19 cellular contexts compared by ENCODE assay signal in the genomic region with DNA sequence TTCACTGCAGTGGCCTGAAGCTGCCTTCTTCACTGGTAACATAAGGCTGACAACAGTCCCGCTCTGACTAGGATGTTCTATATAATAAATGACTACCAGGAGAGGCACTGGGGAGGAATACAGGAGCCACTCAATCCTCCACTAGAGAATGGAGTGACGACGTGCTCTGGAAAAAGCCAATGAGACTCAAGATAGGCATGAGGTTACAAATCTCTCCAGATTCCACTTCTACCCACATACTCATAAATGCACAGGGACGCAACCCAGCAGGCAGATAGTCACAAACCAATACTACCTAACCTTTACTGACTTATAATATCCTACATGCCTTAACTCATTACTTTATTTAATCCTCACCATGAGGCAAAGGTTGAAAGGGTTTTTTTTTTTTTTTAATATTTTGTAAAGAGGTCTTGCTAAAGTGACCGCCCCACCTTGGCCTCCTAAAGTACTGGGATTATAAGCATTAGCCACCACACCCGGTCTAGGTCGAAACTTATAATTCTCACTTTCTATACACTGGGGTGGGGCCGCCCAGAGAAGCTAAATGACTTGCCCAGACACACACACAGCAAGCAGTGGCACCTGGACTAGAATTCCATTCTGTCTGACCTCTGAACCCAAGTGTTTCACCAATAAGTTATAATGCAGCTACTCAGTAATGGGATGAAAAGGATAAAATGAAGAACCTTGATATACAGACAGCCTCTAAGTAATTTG. TPM values are rescaled to one million over a fixed set of nuclear protein-coding genes. Genes with fewer than 3 reads are reported as not detected.
DNase-seq lines count a peak whose midpoint lies in the region; ATAC-seq, FAIRE-seq and TF ChIP-seq lines count a peak whose summit lies in the region.
"Had no signal": no experiment of that assay in that cellular context is flagged by ENCODE, and none has a peak within 500 bp of the region (broad histone marks: within the 10 kb centered on the region; RNA-seq: fewer than 3 reads in every experiment).

No MANE protein-coding gene starts in this region.

- POLR2A ChIA-PET in SK-N-SH (lab: Yijun Ruan, JAX) = no interaction called here

- H3K4me3 ChIP-seq in SK-N-SH (ENCODE audit: low read depth in 2 of 2, low read length in 1 of 2) (no peak overlapping the region), astrocyte (ENCODE audit: insufficient read depth, low read depth, low read length) (no peak overlapping the region), suprapubic skin (no peak overlapping the region)
- H3K4me3 ChIP-seq: A549 had no signal

- no peak overlapping the region for H3K4me2 ChIP-seq in SK-N-SH
- H3K4me2 ChIP-seq in astrocyte (ENCODE audit: low read length) = no peak overlapping the region
- H3K4me2 ChIP-seq: A549 had no signal

- H3K4me3 Mint-ChIP-seq in astrocyte (ENCODE audit: unreplicated experiment) = no peak overlapping the region
- H3K4me3 Mint-ChIP-seq: CD4-positive, alpha-beta T cell; natural killer cell treated with Interleukin-12 subunit alpha and Interleukin-12 subunit beta and Interleukin-15 and Interleukin-18, amount 100 ng/mL, for 72 hours; T-helper 1 cell treated with Interleukin-12 subunit alpha and Interleukin-12 subunit beta and Interleukin-4 antibody, amounts not matched to agents 30 μg/mL and 1 μg/mL, for 36 hours had no signal

- ATAC-seq in SK-N-SH treated with all-trans-retinoic acid at 6 μM for 48 hours (no peak), left lobe of liver (peak; percentile 45)
- ATAC-seq: A549; natural killer cell treated with Interleukin-12 subunit alpha and Interleukin-12 subunit beta and Interleukin-15 and Interleukin-18, amount 100 ng/mL, for 72 hours had no signal

- no peak overlapping the region for H3K9ac ChIP-seq in SK-N-SH
- H3K9ac ChIP-seq in astrocyte (ENCODE audit: low read length) = no peak overlapping the region

- no peaks in the 10 kb centered on the region for H3K27me3 ChIP-seq in SK-N-SH (ENCODE audit: insufficient read depth)
- no peaks in the 10 kb centered on the region for H3K27me3 ChIP-seq in astrocyte (ENCODE audit: insufficient read depth, low read length)
- no peaks in the 10 kb centered on the region for H3K27me3 ChIP-seq in suprapubic skin

- H4K20me1 ChIP-seq in SK-N-SH (ENCODE audit: insufficient read depth) (no peaks in the 10 kb centered on the region; the same call in 1 of the 2 replicates), astrocyte (ENCODE audit: insufficient read depth, low read length) (peaks cover 18% of the 10 kb centered on the region)

- CTCF ChIA-PET in SK-N-SH (lab: Yijun Ruan, JAX) = interaction anchor here (1.2 to 1.5 kb wide), 2 partner anchors 9 to 13 kb away, joined by 3 to 5 read pairs; no protein-coding TSS in a partner anchor

- no peak for FAIRE-seq in astrocyte (lab: Jason Lieb, UNC)
- FAIRE-seq: A549, H1 had no signal

- H3K9me3 ChIP-seq in SK-N-SH (no peaks in the 10 kb centered on the region), astrocyte (ENCODE audit: insufficient read depth, low read depth, low read length) (no peaks in the 10 kb centered on the region), suprapubic skin (no peaks in the 10 kb centered on the region)
- H3K9me3 ChIP-seq: A549 had no signal

- TF ChIP-seq EP300 in SK-N-SH (IDR thresholded peaks at IDR 0.05; ENCODE audit: borderline replicate concordance in 1 of 2, low read depth in 1 of 2, low read length in 1 of 2) (no peak), suprapubic skin (IDR thresholded peaks at IDR 0.05) (no peak)

- no peaks in the 10 kb centered on the region for H3K27me3 Mint-ChIP-seq in astrocyte (ENCODE audit: low read depth, unreplicated experiment)
- H3K27me3 Mint-ChIP-seq: CD4-positive, alpha-beta T cell; natural killer cell treated with Interleukin-12 subunit alpha and Interleukin-12 subunit beta and Interleukin-15 and Interleukin-18, amount 100 ng/mL, for 72 hours had no signal

- TF ChIP-seq CTCF in SK-N-SH (IDR thresholded peaks at IDR 0.05) (no peak), astrocyte (IDR thresholded peaks at IDR 0.05; ENCODE audit: insufficient read depth, low read depth, low read length) (no peak), suprapubic skin (IDR thresholded peaks at IDR 0.05) (no peak)

- H3K4me1 ChIP-seq in SK-N-SH (ENCODE audit: control insufficient read depth in 1 of 2, insufficient read depth in 2 of 2, low read depth in 1 of 2, low read length in 1 of 2) = peaks cover 73 to 96% of the 10 kb centered on the region in 2 experiments
- peaks cover 70% of the 10 kb centered on the region for H3K4me1 ChIP-seq in astrocyte (ENCODE audit: insufficient read depth, low read length)
- peaks cover 81% of the 10 kb centered on the region for H3K4me1 ChIP-seq in suprapubic skin

- no peaks in the 10 kb centered on the region; the same call in 1 of the 2 replicates for H3K9me2 ChIP-seq in SK-N-SH

- 95% methylated on average over 8 of the region's 8 CpGs for WGBS in SK-N-SH (ENCODE audit: low lambda C conversion rate)
- WGBS in suprapubic skin = 66% methylated on average over 8 of the region's 8 CpGs

- DNase-seq in SK-N-SH (no peak), astrocyte (ENCODE audit: low read depth) (peak; percentile 45), left lobe of liver (ENCODE audit: low spot score) (no peak), suprapubic skin (ENCODE audit: low spot score in 2 of 2) (no peak), GOT3 (lab: John Stamatoyannopoulos, UW) (no peak), mucosa of gallbladder (ENCODE audit: low spot score) (no peak), hippocampal formation (lab: John Stamatoyannopoulos, UW) (no peak)
- DNase-seq: activated effector memory CD4-positive, alpha-beta T cell treated with Interleukin-2 at 50 U/mL for 16 hours; anterior cingulate cortex; CD4-positive, alpha-beta T cell; MV-4-11; NCI-H748 treated with DMSO at 0.1 percent for 48 hours; stimulated activated CD4-positive, alpha-beta T cell treated with anti-CD3 and anti-CD28 coated beads, Interleukin-2, amount 100 ng/mL, for 24 hours; stimulated activated CD8-positive, alpha-beta memory T cell treated with anti-CD3 and anti-CD28 coated beads, Interleukin-4, amount 100 ng/mL, for 48 hours had no signal

- H3K36me3 Mint-ChIP-seq in astrocyte (ENCODE audit: low read depth, unreplicated experiment) = peaks cover 2% of the 10 kb centered on the region
- H3K36me3 Mint-ChIP-seq: natural killer cell treated with Interleukin-12 subunit alpha and Interleukin-12 subunit beta and Interleukin-15 and Interleukin-18, amount 100 ng/mL, for 72 hours had no signal

- no peak overlapping the region for H2AFZ ChIP-seq in SK-N-SH (ENCODE audit: low read depth)
- H2AFZ ChIP-seq in astrocyte (ENCODE audit: low read depth, low read length) = no peak overlapping the region

- no peak for TF ChIP-seq RAD21 in SK-N-SH (IDR thresholded peaks at IDR 0.05; ENCODE audit: low read length)

- no peaks in the 10 kb centered on the region for H3K36me3 ChIP-seq in SK-N-SH (replicated peaks in 1 of 2; ENCODE audit: control insufficient read depth in 1 of 2, insufficient read depth in 2 of 2, low read length in 1 of 2)
- no peaks in the 10 kb centered on the region for H3K36me3 ChIP-seq in astrocyte (ENCODE audit: insufficient read depth, low read length)
- H3K36me3 ChIP-seq in suprapubic skin = no peaks in the 10 kb centered on the region

- H3F3A ChIP-seq in SK-N-SH (replicated peaks; ENCODE audit: insufficient read depth) = peaks cover 63% of the 10 kb centered on the region

- H3K79me2 ChIP-seq in SK-N-SH (ENCODE audit: insufficient read depth) (peaks cover 81% of the 10 kb centered on the region), astrocyte (ENCODE audit: insufficient read depth, low read length) (peaks cover 51% of the 10 kb centered on the region)

- H3K27ac ChIP-seq in SK-N-SH (ENCODE audit: low read depth in 2 of 2, low read length in 1 of 2) = peak overlapping the region; percentile 26 to 96; a peak in 2 of 4 replicates
- no peak overlapping the region for H3K27ac ChIP-seq in astrocyte (ENCODE audit: low read depth, low read length)
- H3K27ac ChIP-seq in suprapubic skin = peak overlapping the region; percentile 50

- peak overlapping the region; percentile 63 for H3K27ac Mint-ChIP-seq in astrocyte (ENCODE audit: unreplicated experiment)
- H3K27ac Mint-ChIP-seq: CD4-positive, alpha-beta T cell; natural killer cell treated with Interleukin-12 subunit alpha and Interleukin-12 subunit beta and Interleukin-15 and Interleukin-18, amount 100 ng/mL, for 72 hours; T-helper 1 cell treated with Interleukin-12 subunit alpha and Interleukin-12 subunit beta and Interleukin-4 antibody, amounts not matched to agents 30 μg/mL and 1 μg/mL, for 36 hours had no signal

- peaks cover 90% of the 10 kb centered on the region for H3K4me1 Mint-ChIP-seq in astrocyte (ENCODE audit: low read depth, unreplicated experiment)

- no peak for TF ChIP-seq POLR2A in suprapubic skin (IDR thresholded peaks at IDR 0.05)

- H3K9me3 Mint-ChIP-seq in astrocyte (ENCODE audit: unreplicated experiment) = no peaks in the 10 kb centered on the region
- H3K9me3 Mint-ChIP-seq: CD4-positive, alpha-beta T cell; natural killer cell treated with Interleukin-12 subunit alpha and Interleukin-12 subunit beta and Interleukin-15 and Interleukin-18, amount 100 ng/mL, for 72 hours; T-helper 1 cell treated with Interleukin-12 subunit alpha and Interleukin-12 subunit beta and Interleukin-4 antibody, amounts not matched to agents 30 μg/mL and 1 μg/mL, for 36 hours had no signal

TF ChIP-seq in SK-N-SH treated with all-trans-retinoic acid at 6 μM for 48 hours, 23 proteins besides CTCF, POLR2A, EP300 and RAD21 (continues in another document):
- no peak for TF ChIP-seq CSDC2 (CRISPR knock-in tag; IDR thresholded peaks at IDR 0.05)
- no peak for TF ChIP-seq RARB (CRISPR knock-in tag; IDR thresholded peaks at IDR 0.05)

RNA-seq across cellular contexts. Expression of gene TOM1L2, which starts 33.7 kb away (rescaled TPM):
- polyA plus RNA-seq in SK-N-SH (2012; rRNA removed) = 85.4 and 91.7 TPM in 2 replicates
- polyA plus RNA-seq in SK-N-SH (2012; cell fraction: cytosol; rRNA removed) = 44.8 and 62.7 TPM in 2 replicates
- polyA plus RNA-seq in SK-N-SH (2012; cell fraction: nucleus; rRNA removed) = 250 and 259 TPM in 2 replicates
- total RNA-seq in astrocyte (50.3 and 54.4 TPM in 2 replicates), left lobe of liver (17.6 TPM), suprapubic skin (100 to 1,000 TPM; 128 to 259 (median 162) TPM), mucosa of gallbladder (81.3 TPM)

RNA-seq across cellular contexts. Expression of gene DRC3, which starts 34.1 kb away (rescaled TPM):
- 3.6 and 5.5 TPM in 2 replicates for polyA plus RNA-seq in SK-N-SH (2012; rRNA removed)
- polyA plus RNA-seq in SK-N-SH (2012; cell fraction: cytosol; rRNA removed) = 1.9 and 2.3 TPM in 2 replicates
- 19.0 and 26.4 TPM in 2 replicates for polyA plus RNA-seq in SK-N-SH (2012; cell fraction: nucleus; rRNA removed)
- total RNA-seq in astrocyte = 0.43 and 1.1 TPM in 2 replicates
- total RNA-seq in left lobe of liver = 1.3 TPM
- total RNA-seq in suprapubic skin = 10 to 100 TPM in 1 of 4 donors, 1 to 10 TPM in 3; 2.0 to 10.6 (median 5.5) TPM
- 6.7 TPM for total RNA-seq in mucosa of gallbladder
- total RNA-seq: H1 had no signal
